10 cellular contexts compared by ENCODE assay signal in the genomic region with DNA sequence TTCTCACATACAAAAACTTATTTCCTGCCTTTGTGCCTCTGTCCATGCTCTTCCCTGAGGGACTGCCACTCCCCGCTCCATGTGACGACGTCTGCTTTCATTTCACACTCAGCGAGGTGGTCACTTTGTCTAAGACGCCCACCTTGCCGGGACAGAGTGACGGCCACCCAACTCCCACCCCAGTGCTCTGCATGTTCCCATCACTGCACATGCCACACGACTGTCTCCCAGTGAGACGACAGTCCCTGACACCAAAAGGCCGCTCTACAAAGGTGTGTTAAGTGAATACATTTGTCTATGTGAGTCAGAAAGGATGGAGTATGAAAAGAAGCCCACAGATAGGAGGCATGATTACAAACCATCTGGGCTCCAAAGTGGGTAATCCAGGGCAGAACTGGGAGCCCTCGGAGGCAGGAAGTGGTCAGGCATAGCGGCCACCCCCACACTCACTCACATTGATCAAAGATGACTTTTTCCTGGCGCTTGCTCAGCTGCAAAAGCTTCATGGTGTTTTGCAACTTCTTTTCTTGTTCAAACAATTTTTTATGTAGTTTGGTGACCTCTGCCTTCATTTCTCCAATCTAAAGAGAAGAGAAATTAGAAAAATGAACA.
DNase-seq lines count a peak whose midpoint lies in the region; ATAC-seq and TF ChIP-seq lines count a peak whose summit lies in the region.
"Had no signal": no experiment of that assay in that cellular context is flagged by ENCODE, and none has a peak within 500 bp of the region (broad histone marks: within the 10 kb centered on the region; RNA-seq: fewer than 3 reads in every experiment).

No MANE protein-coding gene starts in this region.

- peak overlapping the region in 1 of 2 donors; percentile 12 for H3K27ac ChIP-seq in ascending aorta
- H3K27ac ChIP-seq: body of pancreas, KMS-11 had no signal

- no peaks in the 10 kb centered on the region for H3K4me1 ChIP-seq in ascending aorta
- H3K4me1 ChIP-seq: body of pancreas had no signal

- peaks cover 49% of the 10 kb centered on the region for H3K36me3 Mint-ChIP-seq in activated naive CD8-positive, alpha-beta T cell treated with anti-CD3 and anti-CD28 coated beads, Interleukin-2, amount 50 U/mL, for 24 hours (ENCODE audit: low read depth)

- peaks cover 46 to 80% of the 10 kb centered on the region in 2 donors for H3K36me3 ChIP-seq in ascending aorta

- H3K9me3 Mint-ChIP-seq in activated naive CD8-positive, alpha-beta T cell treated with anti-CD3 and anti-CD28 coated beads, Interleukin-2, amount 50 U/mL, for 24 hours: no peaks in the 10 kb centered on the region

- H3K27ac Mint-ChIP-seq in activated naive CD8-positive, alpha-beta T cell treated with anti-CD3 and anti-CD28 coated beads, Interleukin-2, amount 50 U/mL, for 24 hours: peak overlapping the region; percentile 87

- H3K4me3 Mint-ChIP-seq in activated naive CD8-positive, alpha-beta T cell treated with anti-CD3 and anti-CD28 coated beads, Interleukin-2, amount 50 U/mL, for 24 hours: peak overlapping the region; percentile 41

- no peaks in the 10 kb centered on the region for H3K27me3 ChIP-seq in ascending aorta
- H3K27me3 ChIP-seq: body of pancreas had no signal

- intact Hi-C loops in ascending aorta (cut with DNase I): no loop called here

- peak; percentile 86 for DNase-seq in AG09319 (ENCODE audit: extremely low read depth, low read depth)
- DNase-seq in Kasumi-1 (lab: John Stamatoyannopoulos, UW): peak; percentile 16 to 48
- DNase-seq in activated naive CD8-positive, alpha-beta T cell treated with anti-CD3 and anti-CD28 coated beads, Interleukin-2, amount 50 U/mL, for 24 hours: peak; percentile 61
- DNase-seq in mesenteric fat pad (ENCODE audit: low spot score): peak; percentile 30
- DNase-seq in ascending aorta (ENCODE audit: low spot score in 2 of 2): no peak
- DNase-seq: body of pancreas had no signal

- TF ChIP-seq CTCF in AG09319 (IDR thresholded peaks at IDR 0.05; ENCODE audit: low read depth, low read length) (no peak; the same call in 1 of the 2 replicates), ascending aorta (IDR thresholded peaks at IDR 0.05) (no peak)

- ATAC-seq in activated naive CD8-positive, alpha-beta T cell treated with anti-CD3 and anti-CD28 coated beads, Interleukin-2, amount 50 U/mL, for 24 hours: peak; percentile 92
- ATAC-seq in HG03280 (IDR thresholded peaks at IDR 0.05; ENCODE audit: unreplicated experiment): no peak
- ATAC-seq in GM21723 (IDR thresholded peaks at IDR 0.05; ENCODE audit: unreplicated experiment): no peak
- ATAC-seq in GM21528 (IDR thresholded peaks at IDR 0.05; ENCODE audit: low FRiP score, unreplicated experiment): no peak
- ATAC-seq: body of pancreas had no signal

- H3K9me3 ChIP-seq in ascending aorta: no peaks in the 10 kb centered on the region
- H3K9me3 ChIP-seq: body of pancreas had no signal

- H3K4me3 ChIP-seq in ascending aorta: no peak overlapping the region
- H3K4me3 ChIP-seq: body of pancreas had no signal

- H3K4me1 Mint-ChIP-seq in activated naive CD8-positive, alpha-beta T cell treated with anti-CD3 and anti-CD28 coated beads, Interleukin-2, amount 50 U/mL, for 24 hours: peaks cover 45% of the 10 kb centered on the region

- H3K27me3 Mint-ChIP-seq in activated naive CD8-positive, alpha-beta T cell treated with anti-CD3 and anti-CD28 coated beads, Interleukin-2, amount 50 U/mL, for 24 hours: no peaks in the 10 kb centered on the region

Comparison
In these comparisons a context has a peak if more than half of its experiments do, and no peak if none do; other contexts are left out.
1. DNase-seq: peak in AG09319 (single experiment), Kasumi-1 (2 of 2), activated naive CD8-positive, alpha-beta T cell treated with anti-CD3 and anti-CD28 coated beads, Interleukin-2, amount 50 U/mL, for 24 hours (single experiment) and mesenteric fat pad (single experiment); none in ascending aorta (0 of 2).